In the genomic region with DNA sequence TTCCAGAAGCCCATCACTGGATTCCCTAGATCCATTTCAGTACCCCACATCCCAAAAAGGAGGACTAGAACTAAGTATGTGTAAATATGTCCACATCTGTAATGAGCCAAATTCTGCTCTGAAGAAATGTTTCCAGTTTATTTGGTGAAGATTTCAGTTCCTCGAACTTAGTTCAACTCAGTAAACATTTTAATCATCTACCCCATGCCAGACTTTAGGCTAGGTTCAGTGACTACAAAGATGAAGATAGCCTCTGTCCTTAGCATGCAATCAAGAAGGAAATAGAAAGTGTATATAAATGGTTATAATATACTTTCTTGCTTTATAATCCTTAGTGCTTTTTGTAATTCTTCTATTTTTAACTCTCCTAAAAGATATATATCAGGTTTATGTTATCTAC, we compare ENCODE assay signal across 12 cellular contexts. TPM values are rescaled to one million over a fixed set of nuclear protein-coding genes. Genes with fewer than 3 reads are reported as not detected.
DNase-seq lines count a peak whose midpoint lies in the region; ATAC-seq and TF ChIP-seq lines count a peak whose summit lies in the region.
"Had no signal": no experiment of that assay in that cellular context is flagged by ENCODE, and none has a peak within 500 bp of the region (broad histone marks: within the 10 kb centered on the region; RNA-seq: fewer than 3 reads in every experiment).

No MANE protein-coding gene starts in this region.

- H3K27ac Mint-ChIP-seq in GM23338: no peak overlapping the region
- H3K27ac Mint-ChIP-seq: activated CD8-positive, alpha-beta T cell treated with anti-CD3 and anti-CD28 coated beads, Interleukin-2, amount 10 ng/mL, durations not matched to agents 7 days and 5 days; activated naive CD4-positive, alpha-beta T cell treated with anti-CD3 and anti-CD28 coated beads for 36 hours; dendritic cell treated with granulocyte-macrophage colony-stimulating factor and Interleukin-4, amounts not matched to agents 40 ng/mL and 50 ng/mL, for 4 days had no signal

- no peaks in the 10 kb centered on the region for H3K9me3 Mint-ChIP-seq in GM23338
- H3K9me3 Mint-ChIP-seq: activated naive CD4-positive, alpha-beta T cell treated with anti-CD3 and anti-CD28 coated beads for 36 hours; dendritic cell treated with granulocyte-macrophage colony-stimulating factor and Interleukin-4, amounts not matched to agents 40 ng/mL and 50 ng/mL, for 4 days had no signal

- H3K4me3 Mint-ChIP-seq in GM23338: no peak overlapping the region
- H3K4me3 Mint-ChIP-seq: activated CD8-positive, alpha-beta T cell treated with anti-CD3 and anti-CD28 coated beads, Interleukin-2, amount 10 ng/mL, durations not matched to agents 7 days and 5 days; activated naive CD4-positive, alpha-beta T cell treated with anti-CD3 and anti-CD28 coated beads for 36 hours; dendritic cell treated with granulocyte-macrophage colony-stimulating factor and Interleukin-4, amounts not matched to agents 40 ng/mL and 50 ng/mL, for 4 days had no signal

- CTCF ChIA-PET in PC-3 (lab: Charles Lee): interaction anchor here (1.0 to 1.8 kb wide), 2 partner anchors 22 to 42 kb away, joined by 3 to 12 read pairs; no protein-coding TSS in a partner anchor

- DNase-seq in PC-3 (no peak), coronary artery (ENCODE audit: low spot score) (no peak), substantia nigra (lab: John Stamatoyannopoulos, UW) (no peak), NCI-H1105 (lab: John Stamatoyannopoulos, UW) (no peak), GM23338 (ENCODE audit: low spot score) (no peak)
- DNase-seq: activated CD8-positive, alpha-beta T cell treated with anti-CD3 and anti-CD28 coated beads, Interleukin-2, amount 10 ng/mL, durations not matched to agents 7 days and 5 days; activated naive CD4-positive, alpha-beta T cell treated with anti-CD3 and anti-CD28 coated beads for 36 hours had no signal

- BruUV-seq in PC-3 (replicated peaks; lab: Mats Ljungman, UMichigan): no TSS peak

- POLR2A ChIA-PET in PC-3 (lab: Charles Lee; ENCODE audit: unreplicated experiment): interaction anchor here (0.6 to 0.8 kb wide), 2 partner anchors 42 to 615 kb away, joined by 3 to 4 read pairs; no protein-coding TSS in a partner anchor

- H3F3A ChIP-seq in PC-3 (ENCODE audit: low read length, unreplicated experiment) (peaks cover 7% of the 10 kb centered on the region), GM23338 (replicated peaks; ENCODE audit: low read depth) (no peaks in the 10 kb centered on the region)

- H3K27ac ChIP-seq in PC-3 (ENCODE audit: low read length) (peak overlapping the region; percentile 66), coronary artery (peak overlapping the region; percentile 80 to 90), substantia nigra (ENCODE audit: low read depth, low read length, poor library complexity, severe bottlenecking) (peak overlapping the region; percentile 44), GM23338 (ENCODE audit: low read depth) (no peak overlapping the region)
- H3K27ac ChIP-seq: BLaER1 had no signal

- H3K4me1 Mint-ChIP-seq in GM23338: peaks cover 5% of the 10 kb centered on the region; the same call in 2 of the 3 replicates

- H3K9me3 ChIP-seq in PC-3 (ENCODE audit: low read length) (no peaks in the 10 kb centered on the region), mucosa of stomach (ENCODE audit: control insufficient read depth, low read length) (no peaks in the 10 kb centered on the region)
- H3K9me3 ChIP-seq: BLaER1 had no signal

- TF ChIP-seq CTCF in PC-3 (conservative IDR thresholded peaks at IDR 0.05; ENCODE audit: low read depth, low read length) (no peak; the same call in 1 of the 2 replicates), coronary artery (IDR thresholded peaks at IDR 0.05) (no peak), GM23338 (conservative IDR thresholded peaks at IDR 0.05; ENCODE audit: low read depth in 2 of 2) (no peak)

- H3K9me2 ChIP-seq in PC-3 (replicated peaks; ENCODE audit: low read length) (no peaks in the 10 kb centered on the region), GM23338 (ENCODE audit: insufficient read depth) (no peaks in the 10 kb centered on the region)

- H3K4me1 ChIP-seq in PC-3 (ENCODE audit: insufficient read depth, low read length): peaks cover 51% of the 10 kb centered on the region
- H3K4me1 ChIP-seq in mucosa of stomach (ENCODE audit: control insufficient read depth, insufficient read depth, low read length): peaks cover 12% of the 10 kb centered on the region
- H3K4me1 ChIP-seq in GM23338 (ENCODE audit: insufficient read depth): peaks cover 13% of the 10 kb centered on the region; the same call in 1 of the 2 replicates
- H3K4me1 ChIP-seq: BLaER1 had no signal

- H4K20me1 ChIP-seq in PC-3 (ENCODE audit: low read length): no peaks in the 10 kb centered on the region
- H4K20me1 ChIP-seq in GM23338 (replicated peaks; ENCODE audit: insufficient read depth): 0 out of 2 replicates have a peak, but pooled peaks cover 2% of the 10 kb centered on the region

- H3K27me3 Mint-ChIP-seq in GM23338 (ENCODE audit: insufficient read depth, low read depth, poor library complexity): no peaks in the 10 kb centered on the region
- H3K27me3 Mint-ChIP-seq: dendritic cell treated with granulocyte-macrophage colony-stimulating factor and Interleukin-4, amounts not matched to agents 40 ng/mL and 50 ng/mL, for 4 days had no signal

- H3K27me3 ChIP-seq in PC-3 (ENCODE audit: low read length): no peaks in the 10 kb centered on the region
- H3K27me3 ChIP-seq in mucosa of stomach (ENCODE audit: control insufficient read depth, insufficient read depth, low read length): no peaks in the 10 kb centered on the region
- no peaks in the 10 kb centered on the region for H3K27me3 ChIP-seq in GM23338 (ENCODE audit: insufficient read depth)
- H3K27me3 ChIP-seq: BLaER1 had no signal

- H3K9ac ChIP-seq in PC-3 (ENCODE audit: low read length) (no peak overlapping the region), mucosa of stomach (ENCODE audit: low read length) (peak overlapping the region; percentile 17)
- H3K9ac ChIP-seq: BLaER1 had no signal

- ATAC-seq in PC-3 (no peak), HG02885 (IDR thresholded peaks at IDR 0.05; ENCODE audit: poor library complexity, unreplicated experiment) (no peak), GM18498 (IDR thresholded peaks at IDR 0.05; ENCODE audit: unreplicated experiment) (no peak), GM23338 (no peak)
- ATAC-seq: activated CD8-positive, alpha-beta T cell treated with anti-CD3 and anti-CD28 coated beads, Interleukin-2, amount 10 ng/mL, durations not matched to agents 7 days and 5 days had no signal

- H3K79me2 ChIP-seq in PC-3 (ENCODE audit: low read length): peaks cover 71% of the 10 kb centered on the region
- no peaks in the 10 kb centered on the region for H3K79me2 ChIP-seq in GM23338 (replicated peaks; ENCODE audit: insufficient read depth)

- H3K4me3 ChIP-seq in PC-3 (ENCODE audit: low read length) (no peak overlapping the region), coronary artery (peak overlapping the region; percentile 14), mucosa of stomach (ENCODE audit: low read length) (no peak overlapping the region), GM23338 (no peak overlapping the region)
- H3K4me3 ChIP-seq: BLaER1 had no signal

- H3K36me3 ChIP-seq in PC-3 (ENCODE audit: low read depth, low read length) (0 out of 2 replicates have a peak, but pooled peaks cover 11% of the 10 kb centered on the region), mucosa of stomach (ENCODE audit: control insufficient read depth, insufficient read depth, low read length) (no peaks in the 10 kb centered on the region), GM23338 (ENCODE audit: insufficient read depth) (no peaks in the 10 kb centered on the region)
- H3K36me3 ChIP-seq: BLaER1 had no signal

- H3K4me2 ChIP-seq in PC-3 (ENCODE audit: low read length) (peak overlapping the region; percentile 55; the same call in 1 of the 2 replicates), GM23338 (no peak overlapping the region)
- H3K4me2 ChIP-seq: BLaER1 had no signal

- H2AFZ ChIP-seq in PC-3 (ENCODE audit: low read length) (no peak overlapping the region), GM23338 (no peak overlapping the region)

- H3K36me3 Mint-ChIP-seq in GM23338 (ENCODE audit: low read depth): no peaks in the 10 kb centered on the region

- intact Hi-C loops in PC-3 (cut with micrococcal nuclease): loop anchor here (1.0 kb wide), 1 partner anchor 42 kb away; no protein-coding TSS in a partner anchor

TF ChIP-seq in GM23338, 12 proteins besides CTCF, POLR2A, EP300 and RAD21 (continues in another document):
- no peak for TF ChIP-seq ZNF331 (CRISPR knock-in tag; IDR thresholded peaks at IDR 0.05; ENCODE audit: low read depth)
- TF ChIP-seq, protein P1, sequence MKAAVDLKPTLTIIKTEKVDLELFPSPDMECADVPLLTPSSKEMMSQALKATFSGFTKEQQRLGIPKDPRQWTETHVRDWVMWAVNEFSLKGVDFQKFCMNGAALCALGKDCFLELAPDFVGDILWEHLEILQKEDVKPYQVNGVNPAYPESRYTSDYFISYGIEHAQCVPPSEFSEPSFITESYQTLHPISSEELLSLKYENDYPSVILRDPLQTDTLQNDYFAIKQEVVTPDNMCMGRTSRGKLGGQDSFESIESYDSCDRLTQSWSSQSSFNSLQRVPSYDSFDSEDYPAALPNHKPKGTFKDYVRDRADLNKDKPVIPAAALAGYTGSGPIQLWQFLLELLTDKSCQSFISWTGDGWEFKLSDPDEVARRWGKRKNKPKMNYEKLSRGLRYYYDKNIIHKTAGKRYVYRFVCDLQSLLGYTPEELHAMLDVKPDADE (IDR thresholded peaks at IDR 0.05): no peak

RNA-seq across cellular contexts. Expression of a gene that starts 21.5 kb away (rescaled TPM):
- total RNA-seq in PC-3 (2014; rRNA removed): 10.7 and 13.3 TPM in 2 replicates
- total RNA-seq in GM23338 (2014; rRNA removed; shearing (Covaris generic)): 5.6 and 8.2 TPM in 2 replicates
- polyA plus RNA-seq in GM23338 (2016; fragmentation: Nextera tagmentation; extraction: Ambion mirVana): 2.8 and 3.0 TPM in 2 replicates
